ENCODE assay signal across 21 cellular contexts in genomic region chr13:36862722-36863121, GRCh38. TPM values are rescaled to one million over a fixed set of nuclear protein-coding genes. Genes with fewer than 3 reads are reported as not detected.
"Had no signal": no experiment of that assay in that cellular context is flagged by ENCODE, and none has a peak within 500 bp of the region (broad histone marks: within the 10 kb centered on the region; RNA-seq: fewer than 3 reads in every experiment).

No MANE protein-coding gene starts in this region.

- H3K27ac ChIP-seq: brain microvascular endothelial cell, right atrium auricular region, tibial nerve, VCaP had no signal

- H3K4me1 ChIP-seq: right atrium auricular region, tibial nerve had no signal

- H3K27me3 ChIP-seq: brain microvascular endothelial cell, right atrium auricular region, tibial nerve had no signal

- DNase-seq: activated CD4-positive, alpha-beta T cell treated with anti-CD3 and anti-CD28 coated beads for 4 hours; activated CD4-positive, alpha-beta T cell treated with anti-CD3 and anti-CD28 coated beads, Interleukin-2, amount 50 U/mL, for 4 hours; activated naive CD4-positive, alpha-beta T cell treated with Interleukin-2 at 50 U/mL for 16 hours; activated T-cell treated with anti-CD3 and anti-CD28 coated beads for 4 hours; activated T-cell treated with anti-CD3 and anti-CD28 coated beads, Interleukin-2, amount 50 U/mL, for 72 hours; brain microvascular endothelial cell; central memory CD4-positive, alpha-beta T cell; effector CD4-positive, alpha-beta T cell; islet precursor cell; left ventricle myocardium superior; midbrain; naive thymus-derived CD4-positive, alpha-beta T cell; nucleus accumbens; stimulated activated CD4-positive, alpha-beta T cell treated with anti-CD3 and anti-CD28 coated beads, Interleukin-15, amount 100 ng/mL, for 24 hours; stimulated activated CD4-positive, alpha-beta T cell treated with anti-CD3 and anti-CD28 coated beads, Interleukin-2, amount 100 ng/mL, for 24 hours; stimulated activated naive B cell treated with anti-CD40 and anti-IgM and Interleukin-4, amounts not matched to agents 10 μg/mL and 1 μg/mL and 100 μg/mL, for 72 hours had no signal

- H3K27ac Mint-ChIP-seq: activated naive CD8-positive, alpha-beta T cell; activated T-cell treated with anti-CD3 and anti-CD28 coated beads, Interleukin-2, amount 50 U/mL, for 72 hours; dendritic cell treated with granulocyte-macrophage colony-stimulating factor and Interleukin-4, amounts not matched to agents 40 ng/mL and 50 ng/mL, for 4 days; naive thymus-derived CD4-positive, alpha-beta T cell; stimulated activated naive B cell treated with anti-CD40 and anti-IgM and Interleukin-4, amounts not matched to agents 10 μg/mL and 1 μg/mL and 100 μg/mL, for 72 hours had no signal

- H3K4me3 ChIP-seq: right atrium auricular region, tibial nerve had no signal

- H3K4me3 Mint-ChIP-seq: activated naive CD8-positive, alpha-beta T cell; activated T-cell treated with anti-CD3 and anti-CD28 coated beads, Interleukin-2, amount 50 U/mL, for 72 hours; dendritic cell treated with granulocyte-macrophage colony-stimulating factor and Interleukin-4, amounts not matched to agents 40 ng/mL and 50 ng/mL, for 4 days; naive thymus-derived CD4-positive, alpha-beta T cell; stimulated activated naive B cell treated with anti-CD40 and anti-IgM and Interleukin-4, amounts not matched to agents 10 μg/mL and 1 μg/mL and 100 μg/mL, for 72 hours had no signal

- ATAC-seq: activated T-cell treated with anti-CD3 and anti-CD28 coated beads, Interleukin-2, amount 50 U/mL, for 72 hours; left ventricle myocardium superior; naive thymus-derived CD4-positive, alpha-beta T cell; stimulated activated naive B cell treated with anti-CD40 and anti-IgM and Interleukin-4, amounts not matched to agents 10 μg/mL and 1 μg/mL and 100 μg/mL, for 72 hours had no signal

- H3K9me3 ChIP-seq: right atrium auricular region, tibial nerve had no signal

- H3K36me3 Mint-ChIP-seq: activated naive CD8-positive, alpha-beta T cell; naive thymus-derived CD4-positive, alpha-beta T cell; stimulated activated naive B cell treated with anti-CD40 and anti-IgM and Interleukin-4, amounts not matched to agents 10 μg/mL and 1 μg/mL and 100 μg/mL, for 72 hours had no signal

- H3K9me3 Mint-ChIP-seq: activated T-cell treated with anti-CD3 and anti-CD28 coated beads, Interleukin-2, amount 50 U/mL, for 72 hours; dendritic cell treated with granulocyte-macrophage colony-stimulating factor and Interleukin-4, amounts not matched to agents 40 ng/mL and 50 ng/mL, for 4 days; naive thymus-derived CD4-positive, alpha-beta T cell; stimulated activated naive B cell treated with anti-CD40 and anti-IgM and Interleukin-4, amounts not matched to agents 10 μg/mL and 1 μg/mL and 100 μg/mL, for 72 hours had no signal

- H3K36me3 ChIP-seq: brain microvascular endothelial cell had no signal

- H3K4me1 Mint-ChIP-seq: stimulated activated naive B cell treated with anti-CD40 and anti-IgM and Interleukin-4, amounts not matched to agents 10 μg/mL and 1 μg/mL and 100 μg/mL, for 72 hours had no signal

RNA-seq across cellular contexts. Expression of gene SMAD9, which starts 57.3 kb away (rescaled TPM):
- total RNA-seq: activated T-cell treated with anti-CD3 and anti-CD28 coated beads, Interleukin-2, amount 50 U/mL, for 72 hours; naive thymus-derived CD4-positive, alpha-beta T cell had no signal
